ENCODE assay signal across 15 cellular contexts in the genomic region with DNA sequence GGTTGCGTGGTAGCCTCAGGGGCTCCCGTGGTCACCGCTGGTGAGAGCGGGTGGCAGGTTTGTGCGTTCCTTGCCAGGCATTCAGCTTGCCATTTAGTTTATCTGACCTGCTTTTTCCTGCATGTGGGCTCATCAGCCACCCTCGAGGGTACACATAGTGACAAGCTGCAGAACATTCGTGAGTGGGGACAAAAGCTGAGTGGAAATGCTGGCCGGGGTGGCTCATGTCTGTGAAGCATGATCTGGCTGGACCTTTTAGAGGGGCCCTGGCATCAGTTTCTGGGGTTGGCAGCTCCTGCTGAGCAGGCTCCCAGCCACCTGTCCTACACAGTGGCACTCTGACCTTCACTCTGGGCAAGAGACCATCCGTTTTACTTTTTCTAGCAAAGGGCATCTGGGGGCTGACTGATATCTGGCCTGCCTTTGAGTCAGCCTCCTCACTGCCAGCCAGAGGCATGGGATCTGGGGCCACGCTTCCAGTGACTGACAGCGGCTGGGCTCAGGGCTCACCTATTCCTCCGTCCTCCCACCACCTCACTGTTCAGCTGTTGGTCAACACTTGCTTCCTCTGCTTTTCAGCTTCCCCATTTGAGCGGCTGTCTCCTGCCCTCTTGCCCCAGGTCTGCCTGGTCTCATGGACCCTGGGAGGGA.
A peak's percentile ranks its signal among the peaks of the same experiment; 100 is the strongest.
DNase-seq lines count a peak whose midpoint lies in the region; TF ChIP-seq lines count a peak whose summit lies in the region.
"Had no signal": no experiment of that assay in that cellular context is flagged by ENCODE, and none has a peak within 500 bp of the region (broad histone marks: within the 10 kb centered on the region; RNA-seq: fewer than 3 reads in every experiment).

No MANE protein-coding gene starts in this region.

- H3K4me1 ChIP-seq in skeletal muscle tissue (ENCODE audit: control insufficient read depth in 3 of 3, insufficient read depth in 3 of 3, low read length in 3 of 3) (peaks cover 25 to 34% (median 33%) of the 10 kb centered on the region in 3 donors), trophoblast cell (ENCODE audit: control insufficient read depth in 1 of 2, insufficient read depth in 2 of 2, low read length in 2 of 2) (no peaks in the 10 kb centered on the region)

- H3K9me3 ChIP-seq in skeletal muscle tissue (ENCODE audit: control insufficient read depth in 3 of 3, low read length in 3 of 3) (no peaks in the 10 kb centered on the region), trophoblast cell (ENCODE audit: insufficient read depth, low read depth, low read length) (peaks cover 2% of the 10 kb centered on the region)
- H3K9me3 ChIP-seq: esophagus muscularis mucosa, MG63 had no signal

- no peak for TF ChIP-seq CTCF in GM10248 (IDR thresholded peaks at IDR 0.05; ENCODE audit: control extremely low read depth, extremely low read depth, low read depth, missing control alignments)

- CTCF ChIA-PET in GM10248 (lab: Yijun Ruan, JAX) = interaction anchor here (1.0 to 1.1 kb wide), 2 partner anchors 11 to 13 kb away, joined by 3 read pairs; no protein-coding TSS in a partner anchor

- WGBS in trophoblast cell (ENCODE audit: extremely low coverage, insufficient coverage, insufficient read length) = no CpG with 5 or more reads among the region's 13 CpGs

- no peak overlapping the region for H2BK120ac ChIP-seq in trophoblast cell (ENCODE audit: insufficient read depth, low read length, poor library complexity)

- H3K4me3 ChIP-seq in skeletal muscle tissue (ENCODE audit: low read length in 3 of 3) (peak overlapping the region in 2 of 3 donors; percentile 24 to 35), trophoblast cell (ENCODE audit: low read depth, low read length) (no peak overlapping the region)
- H3K4me3 ChIP-seq: esophagus muscularis mucosa, MG63 had no signal

- H3K79me1 ChIP-seq in trophoblast cell (ENCODE audit: low read length) = no peaks in the 10 kb centered on the region

- H4K12ac ChIP-seq in trophoblast cell (ENCODE audit: low read depth, low read length) = no peak overlapping the region

- H3K27ac Mint-ChIP-seq in T-helper 1 cell treated with Interleukin-12 subunit alpha and Interleukin-12 subunit beta and Interleukin-4 antibody, amounts not matched to agents 30 μg/mL and 1 μg/mL, for 36 hours = peak overlapping the region; percentile 9
- peak overlapping the region in 2 of 3 donors; percentile 31 to 50 for H3K27ac Mint-ChIP-seq in IgD-negative memory B cell

- no peaks in the 10 kb centered on the region for H3K79me2 ChIP-seq in trophoblast cell (ENCODE audit: control insufficient read depth, insufficient read depth, low read length, poor library complexity)

- no peak overlapping the region for H4K8ac ChIP-seq in trophoblast cell (ENCODE audit: low read depth, low read length)

- H3K36me3 Mint-ChIP-seq in T-helper 1 cell treated with Interleukin-12 subunit alpha and Interleukin-12 subunit beta and Interleukin-4 antibody, amounts not matched to agents 30 μg/mL and 1 μg/mL, for 36 hours (ENCODE audit: low read depth) = peaks cover 7% of the 10 kb centered on the region
- peaks cover 4% of the 10 kb centered on the region for H3K36me3 Mint-ChIP-seq in IgD-negative memory B cell

- H3K4me3 Mint-ChIP-seq in T-helper 1 cell treated with Interleukin-12 subunit alpha and Interleukin-12 subunit beta and Interleukin-4 antibody, amounts not matched to agents 30 μg/mL and 1 μg/mL, for 36 hours = no peak overlapping the region
- peak overlapping the region in 1 of 4 donors; percentile 39 for H3K4me3 Mint-ChIP-seq in IgD-negative memory B cell

- H3K4ac ChIP-seq in trophoblast cell (ENCODE audit: low read depth, low read length) = no peak overlapping the region

- no peak overlapping the region for H3K23ac ChIP-seq in trophoblast cell (ENCODE audit: low read length)

- H3K27ac ChIP-seq in skeletal muscle tissue (ENCODE audit: low read depth, low read length) = peak overlapping the region; percentile 30
- no peak overlapping the region for H3K27ac ChIP-seq in trophoblast cell (ENCODE audit: low read depth, low read length)
- H3K27ac ChIP-seq: esophagus muscularis mucosa had no signal

- no peak overlapping the region for H2BK5ac ChIP-seq in trophoblast cell (ENCODE audit: low read depth, low read length, poor library complexity)

- no peaks in the 10 kb centered on the region for H3K27me3 Mint-ChIP-seq in T-helper 1 cell treated with Interleukin-12 subunit alpha and Interleukin-12 subunit beta and Interleukin-4 antibody, amounts not matched to agents 30 μg/mL and 1 μg/mL, for 36 hours (ENCODE audit: low read depth)
- peaks cover 2% of the 10 kb centered on the region for H3K27me3 Mint-ChIP-seq in IgD-negative memory B cell
- H3K27me3 Mint-ChIP-seq: naive thymus-derived CD8-positive, alpha-beta T cell had no signal

- H3K4me2 ChIP-seq in trophoblast cell (ENCODE audit: low read length) = no peak overlapping the region

- no peaks in the 10 kb centered on the region for H3K27me3 ChIP-seq in skeletal muscle tissue (ENCODE audit: control insufficient read depth in 3 of 3, insufficient read depth in 3 of 3, low read length in 3 of 3)
- no peaks in the 10 kb centered on the region for H3K27me3 ChIP-seq in trophoblast cell (ENCODE audit: insufficient read depth, low read length)
- H3K27me3 ChIP-seq: esophagus muscularis mucosa, MG63 had no signal

- no peak overlapping the region for H4K91ac ChIP-seq in trophoblast cell (ENCODE audit: low read depth, low read length)

- H3K36me3 ChIP-seq in skeletal muscle tissue (ENCODE audit: control insufficient read depth in 3 of 3, insufficient read depth in 3 of 3, low read length in 3 of 3) = no peaks in the 10 kb centered on the region
- H3K36me3 ChIP-seq in trophoblast cell (ENCODE audit: control insufficient read depth in 1 of 2, insufficient read depth in 2 of 2, low read length in 2 of 2) = no peaks in the 10 kb centered on the region
- H3K36me3 ChIP-seq: esophagus muscularis mucosa, MG63 had no signal

- H3K14ac ChIP-seq in trophoblast cell (ENCODE audit: low read length) = no peak overlapping the region

- H2AFZ ChIP-seq in trophoblast cell (ENCODE audit: insufficient read depth, low read length, poor library complexity) = no peak overlapping the region

- POLR2A ChIA-PET in GM10248 (lab: Yijun Ruan, JAX) = no interaction called here

- H2AK5ac ChIP-seq in trophoblast cell (ENCODE audit: low read length) = no peak overlapping the region

- no peak overlapping the region for H3K18ac ChIP-seq in trophoblast cell (ENCODE audit: low read length)

- no peaks in the 10 kb centered on the region for H3K9me3 Mint-ChIP-seq in T-helper 1 cell treated with Interleukin-12 subunit alpha and Interleukin-12 subunit beta and Interleukin-4 antibody, amounts not matched to agents 30 μg/mL and 1 μg/mL, for 36 hours
- H3K9me3 Mint-ChIP-seq in IgD-negative memory B cell = no peaks in the 10 kb centered on the region
- H3K9me3 Mint-ChIP-seq: naive thymus-derived CD8-positive, alpha-beta T cell had no signal

- H3K9ac ChIP-seq in skeletal muscle tissue (ENCODE audit: low read depth in 1 of 3, low read length in 3 of 3) = peak overlapping the region in 2 of 3 donors; percentile 23 to 62
- H3K9ac ChIP-seq in trophoblast cell (ENCODE audit: low read length) = no peak overlapping the region

- no peak for DNase-seq in T-helper 1 cell
- peak; percentile 11 for DNase-seq in cerebellar cortex (ENCODE audit: low spot score)
- DNase-seq in GM10248 (ENCODE audit: extremely low spot score) = no peak
- no peak for DNase-seq in trophoblast cell
- no peak for DNase-seq in NCI-H187 treated with DMSO at 0.1 percent for 48 hours (lab: John Stamatoyannopoulos, UW)
- DNase-seq: ACHN; activated effector memory CD4-positive, alpha-beta T cell treated with Interleukin-2 at 50 U/mL for 16 hours; effector CD4-positive, alpha-beta T cell; naive thymus-derived CD8-positive, alpha-beta T cell; NCI-H69 had no signal

- no peak overlapping the region for H2BK12ac ChIP-seq in trophoblast cell (ENCODE audit: low read length)

- peaks cover 34% of the 10 kb centered on the region for H3K4me1 Mint-ChIP-seq in T-helper 1 cell treated with Interleukin-12 subunit alpha and Interleukin-12 subunit beta and Interleukin-4 antibody, amounts not matched to agents 30 μg/mL and 1 μg/mL, for 36 hours (ENCODE audit: low read depth)
- H3K4me1 Mint-ChIP-seq in IgD-negative memory B cell = peaks cover 4 to 14% (median 11%) of the 10 kb centered on the region in 3 donors
